ENCODE assay signal across 8 cellular contexts in the genomic region with DNA sequence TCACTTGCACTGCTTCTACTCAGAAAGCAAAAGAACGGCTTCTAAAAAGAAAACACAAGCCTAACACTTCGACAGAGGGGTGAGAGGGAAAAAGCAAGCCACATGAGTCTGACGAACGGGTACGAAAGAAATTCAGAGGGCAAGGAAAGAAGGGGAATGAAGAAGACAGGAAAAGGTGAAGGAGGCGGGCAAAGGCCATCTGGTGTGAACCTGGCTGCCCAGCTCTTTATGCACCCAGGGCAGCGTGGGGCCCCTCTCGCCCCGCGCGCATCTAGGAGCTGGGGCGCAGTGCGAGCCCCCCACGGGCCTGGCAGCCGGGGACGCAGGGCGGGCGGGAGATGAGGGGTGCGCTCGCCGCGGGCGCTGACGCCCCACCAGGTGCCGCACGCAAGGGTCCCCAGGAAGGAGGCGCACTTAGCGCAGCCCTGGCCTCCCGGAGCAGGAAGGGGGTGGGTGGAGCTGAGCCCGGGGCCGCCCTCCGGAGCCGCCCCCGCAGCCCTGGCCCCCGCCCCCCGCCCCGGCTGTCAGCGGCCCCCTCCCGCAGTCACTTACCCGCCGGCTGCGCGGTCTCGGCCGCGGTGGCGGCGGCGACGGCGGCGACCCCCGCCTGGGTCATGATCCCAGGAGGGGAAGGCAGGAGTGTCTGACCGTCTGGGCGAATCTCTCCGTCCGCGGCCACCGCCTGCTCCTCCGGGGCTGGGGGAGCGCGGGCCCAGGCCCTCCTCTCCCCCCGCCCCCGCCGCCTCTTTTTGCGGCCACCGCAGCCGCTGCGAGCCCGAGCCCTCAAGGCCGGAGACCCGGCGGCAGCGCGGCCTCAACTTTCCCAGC. TPM values are rescaled to one million over a fixed set of nuclear protein-coding genes. Genes with fewer than 3 reads are reported as not detected.
A peak's percentile ranks its signal among the peaks of the same experiment; 100 is the strongest.
DNase-seq lines count a peak whose midpoint lies in the region; ATAC-seq, FAIRE-seq and TF ChIP-seq lines count a peak whose summit lies in the region.

A gene with protein sequence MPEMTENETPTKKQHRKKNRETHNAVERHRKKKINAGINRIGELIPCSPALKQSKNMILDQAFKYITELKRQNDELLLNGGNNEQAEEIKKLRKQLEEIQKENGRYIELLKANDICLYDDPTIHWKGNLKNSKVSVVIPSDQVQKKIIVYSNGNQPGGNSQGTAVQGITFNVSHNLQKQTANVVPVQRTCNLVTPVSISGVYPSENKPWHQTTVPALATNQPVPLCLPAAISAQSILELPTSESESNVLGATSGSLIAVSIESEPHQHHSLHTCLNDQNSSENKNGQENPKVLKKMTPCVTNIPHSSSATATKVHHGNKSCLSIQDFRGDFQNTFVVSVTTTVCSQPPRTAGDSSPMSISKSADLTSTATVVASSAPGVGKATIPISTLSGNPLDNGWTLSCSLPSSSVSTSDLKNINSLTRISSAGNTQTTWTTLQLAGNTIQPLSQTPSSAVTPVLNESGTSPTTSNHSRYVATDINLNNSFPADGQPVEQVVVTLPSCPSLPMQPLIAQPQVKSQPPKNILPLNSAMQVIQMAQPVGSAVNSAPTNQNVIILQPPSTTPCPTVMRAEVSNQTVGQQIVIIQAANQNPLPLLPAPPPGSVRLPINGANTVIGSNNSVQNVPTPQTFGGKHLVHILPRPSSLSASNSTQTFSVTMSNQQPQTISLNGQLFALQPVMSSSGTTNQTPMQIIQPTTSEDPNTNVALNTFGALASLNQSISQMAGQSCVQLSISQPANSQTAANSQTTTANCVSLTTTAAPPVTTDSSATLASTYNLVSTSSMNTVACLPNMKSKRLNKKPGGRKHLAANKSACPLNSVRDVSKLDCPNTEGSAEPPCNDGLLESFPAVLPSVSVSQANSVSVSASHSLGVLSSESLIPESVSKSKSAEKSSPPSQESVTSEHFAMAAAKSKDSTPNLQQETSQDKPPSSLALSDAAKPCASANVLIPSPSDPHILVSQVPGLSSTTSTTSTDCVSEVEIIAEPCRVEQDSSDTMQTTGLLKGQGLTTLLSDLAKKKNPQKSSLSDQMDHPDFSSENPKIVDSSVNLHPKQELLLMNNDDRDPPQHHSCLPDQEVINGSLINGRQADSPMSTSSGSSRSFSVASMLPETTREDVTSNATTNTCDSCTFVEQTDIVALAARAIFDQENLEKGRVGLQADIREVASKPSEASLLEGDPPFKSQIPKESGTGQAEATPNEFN (N-terminal part only) (minus strand): TSS at position 825 of the 828 bp plus-strand sequence. CDS start 21,764 bp downstream, outside the sequence.

- H4K20me1 ChIP-seq in neural cell (ENCODE audit: insufficient read depth), result no peaks in the 10 kb centered on the region

- no peaks in the 10 kb centered on the region for H3K9me2 ChIP-seq in neural cell (ENCODE audit: insufficient read depth, low read length)

- POLR2A ChIA-PET in Caco-2 (lab: Charles Lee), result interaction anchor here (0.7 to 1.2 kb wide), 4 partner anchors 33 to 705 kb away, joined by 3 to 6 read pairs (median 4); partner anchors contain the start of genes ATP6V1A and GTPBP8

- no peaks in the 10 kb centered on the region for H3K36me3 ChIP-seq in Caco-2 (ENCODE audit: control insufficient read depth, insufficient read depth, low read length)
- no peaks in the 10 kb centered on the region for H3K36me3 ChIP-seq in neural cell (ENCODE audit: insufficient read depth, low read length)
- H3K36me3 ChIP-seq in stomach, result no peaks in the 10 kb centered on the region

- H3K27ac Mint-ChIP-seq in Caco-2 (ENCODE audit: unreplicated experiment), result peak within 1 kb of the TSS; percentile 80
- peak within 1 kb of the TSS; percentile 99 for H3K27ac Mint-ChIP-seq in activated T-helper 1 cell treated with anti-CD3 and anti-CD28 coated beads, Interleukin-12 subunit alpha, Interleukin-12 subunit beta, Interleukin-2, Interleukin-4 antibody, amounts not matched to agents 30 ng/mL and 10 ng/mL and 1 ng/mL, durations not matched to agents 14 hours and 24 hours and 36 hours

- ATAC-seq in GM19467 (IDR thresholded peaks at IDR 0.05; ENCODE audit: unreplicated experiment), result peak; percentile 63

- peak within 1 kb of the TSS; percentile 96 for H3K4me3 Mint-ChIP-seq in Caco-2 (ENCODE audit: unreplicated experiment)
- peak within 1 kb of the TSS; percentile 100 for H3K4me3 Mint-ChIP-seq in activated T-helper 1 cell treated with anti-CD3 and anti-CD28 coated beads, Interleukin-12 subunit alpha, Interleukin-12 subunit beta, Interleukin-2, Interleukin-4 antibody, amounts not matched to agents 30 ng/mL and 10 ng/mL and 1 ng/mL, durations not matched to agents 14 hours and 24 hours and 36 hours

- H2AFZ ChIP-seq in neural cell (ENCODE audit: low read depth, low read length), result peak within 1 kb of the TSS; percentile 94

- FAIRE-seq in RCC 7860 (lab: Jason Lieb, UNC), result no peak

- no peak for TF ChIP-seq POLR2A in stomach (IDR thresholded peaks at IDR 0.05)

- peak within 1 kb of the TSS; percentile 81 for H3K9ac ChIP-seq in neural cell (ENCODE audit: low read length)

- intact Hi-C loops in Caco-2 (cut with micrococcal nuclease; ENCODE audit: unreplicated experiment) (loop anchor here (1.0 kb wide), 2 partner anchors 33 to 50 kb away; partner anchors contain the start of gene NAA50), stomach (cut with DNase I; ENCODE audit: low total_unique reads) (no loop called here)
- intact Hi-C loops in activated T-helper 1 cell treated with anti-CD3 and anti-CD28 coated beads, Interleukin-12 subunit alpha, Interleukin-12 subunit beta, Interleukin-2, Interleukin-4 antibody, amounts not matched to agents 30 ng/mL and 10 ng/mL and 1 ng/mL, durations not matched to agents 14 hours and 24 hours and 36 hours (cut with micrococcal nuclease), result loop anchor here (1.0 to 5.0 kb wide), 13 partner anchors 23 to 1451 kb away; partner anchors contain the start of genes CCDC191, NAA50, QTRT2 and SIDT1

- H3K36me3 Mint-ChIP-seq in Caco-2 (ENCODE audit: insufficient read depth, unreplicated experiment), result peaks cover 6% of the 10 kb centered on the region
- H3K36me3 Mint-ChIP-seq in activated T-helper 1 cell treated with anti-CD3 and anti-CD28 coated beads, Interleukin-12 subunit alpha, Interleukin-12 subunit beta, Interleukin-2, Interleukin-4 antibody, amounts not matched to agents 30 ng/mL and 10 ng/mL and 1 ng/mL, durations not matched to agents 14 hours and 24 hours and 36 hours (ENCODE audit: low read depth), result peaks cover 12% of the 10 kb centered on the region

- no peak for TF ChIP-seq RAD21 in neural cell (conservative IDR thresholded peaks at IDR 0.05)

- peak within 1 kb of the TSS; percentile 88 for H3K4me2 ChIP-seq in neural cell (ENCODE audit: low read length)

- H3K4me3 ChIP-seq in Caco-2 (ENCODE audit: low read depth, low read length), result peak within 1 kb of the TSS; percentile 84
- peak within 1 kb of the TSS; percentile 86 for H3K4me3 ChIP-seq in HL-60 (replicated peaks; ENCODE audit: insufficient read depth, low read length)
- peak within 1 kb of the TSS; percentile 88 for H3K4me3 ChIP-seq in fibroblast of the aortic adventitia (ENCODE audit: low read depth, low read length)
- H3K4me3 ChIP-seq in neural cell (ENCODE audit: low read length), result peak within 1 kb of the TSS; percentile 77
- H3K4me3 ChIP-seq in stomach, result peak within 1 kb of the TSS; percentile 82 to 99 (median 96)

- TF ChIP-seq EP300 in neural cell (conservative IDR thresholded peaks at IDR 0.05; ENCODE audit: poor library complexity, severe bottlenecking), result no peak
- no peak for TF ChIP-seq EP300 in stomach (IDR thresholded peaks at IDR 0.05)

- DNase-seq in Caco-2 (peak; percentile 69 to 77), HL-60 (ENCODE audit: low read depth in 1 of 2, low spot score in 1 of 2) (peak; percentile 39 to 75), RCC 7860 (ENCODE audit: low spot score) (peak; percentile 40), fibroblast of the aortic adventitia (ENCODE audit: low read depth) (peak; percentile 33), stomach (peak; percentile 79)
- DNase-seq in activated T-helper 1 cell treated with anti-CD3 and anti-CD28 coated beads, Interleukin-12 subunit alpha, Interleukin-12 subunit beta, Interleukin-2, Interleukin-4 antibody, amounts not matched to agents 30 ng/mL and 10 ng/mL and 1 ng/mL, durations not matched to agents 14 hours and 24 hours and 36 hours (ENCODE audit: low spot score), result peak; percentile 76

- no TSS peak for BruUV-seq in Caco-2 (replicated peaks; lab: Mats Ljungman, UMichigan)

- no peaks in the 10 kb centered on the region for H3K27me3 ChIP-seq in Caco-2 (replicated peaks; ENCODE audit: control insufficient read depth, insufficient read depth, low read length)
- H3K27me3 ChIP-seq in HL-60 (ENCODE audit: insufficient read depth, poor library complexity, severe bottlenecking), result no peaks in the 10 kb centered on the region
- no peaks in the 10 kb centered on the region for H3K27me3 ChIP-seq in neural cell (ENCODE audit: insufficient read depth, low read depth, low read length)
- no peaks in the 10 kb centered on the region for H3K27me3 ChIP-seq in stomach

- H3K79me2 ChIP-seq in neural cell (replicated peaks; ENCODE audit: insufficient read depth, low read length), result peaks cover 33% of the 10 kb centered on the region

- TF ChIP-seq CTCF in Caco-2 (IDR thresholded peaks at IDR 0.05; ENCODE audit: insufficient read depth in 1 of 2, low read depth in 1 of 2, low read length in 1 of 2, severe bottlenecking in 1 of 2, unreplicated experiment in 1 of 2) (no peak), HL-60 (IDR thresholded peaks at IDR 0.05; ENCODE audit: insufficient read depth, low read length) (no peak), fibroblast of the aortic adventitia (IDR thresholded peaks at IDR 0.05; ENCODE audit: insufficient read depth, low read length) (no peak), neural cell (IDR thresholded peaks at IDR 0.05; ENCODE audit: poor library complexity, severe bottlenecking) (peak; percentile 27), stomach (IDR thresholded peaks at IDR 0.05) (no peak)

- CTCF ChIA-PET in Caco-2 (lab: Charles Lee), result interaction anchor here (0.5 to 1.6 kb wide), 4 partner anchors 14 to 180 kb away, joined by 5 read pairs; no protein-coding TSS in a partner anchor

- H3F3A ChIP-seq in neural cell (ENCODE audit: insufficient read depth, low read length, poor library complexity, severe bottlenecking), result no peaks in the 10 kb centered on the region

- H3K9me3 Mint-ChIP-seq in Caco-2 (ENCODE audit: unreplicated experiment), result no peaks in the 10 kb centered on the region
- no peaks in the 10 kb centered on the region for H3K9me3 Mint-ChIP-seq in activated T-helper 1 cell treated with anti-CD3 and anti-CD28 coated beads, Interleukin-12 subunit alpha, Interleukin-12 subunit beta, Interleukin-2, Interleukin-4 antibody, amounts not matched to agents 30 ng/mL and 10 ng/mL and 1 ng/mL, durations not matched to agents 14 hours and 24 hours and 36 hours

- no peaks in the 10 kb centered on the region for H3K9me3 ChIP-seq in Caco-2
- no peaks in the 10 kb centered on the region for H3K9me3 ChIP-seq in neural cell (ENCODE audit: low read length)
- H3K9me3 ChIP-seq in stomach, result no peaks in the 10 kb centered on the region

- H3K27me3 Mint-ChIP-seq in Caco-2 (ENCODE audit: insufficient read depth, unreplicated experiment), result no peaks in the 10 kb centered on the region
- H3K27me3 Mint-ChIP-seq in activated T-helper 1 cell treated with anti-CD3 and anti-CD28 coated beads, Interleukin-12 subunit alpha, Interleukin-12 subunit beta, Interleukin-2, Interleukin-4 antibody, amounts not matched to agents 30 ng/mL and 10 ng/mL and 1 ng/mL, durations not matched to agents 14 hours and 24 hours and 36 hours (ENCODE audit: insufficient read depth), result no peaks in the 10 kb centered on the region

- H3K4me1 Mint-ChIP-seq in Caco-2 (ENCODE audit: low read depth, unreplicated experiment), result no peaks in the 10 kb centered on the region
- peaks cover 20% of the 10 kb centered on the region for H3K4me1 Mint-ChIP-seq in activated T-helper 1 cell treated with anti-CD3 and anti-CD28 coated beads, Interleukin-12 subunit alpha, Interleukin-12 subunit beta, Interleukin-2, Interleukin-4 antibody, amounts not matched to agents 30 ng/mL and 10 ng/mL and 1 ng/mL, durations not matched to agents 14 hours and 24 hours and 36 hours (ENCODE audit: low read depth)

- WGBS in stomach, 5 donors, result 0 to 1% (median 1%) methylated on average over 9 to 66 of the region's 75 CpGs

- H3K27ac ChIP-seq in HL-60 (replicated peaks) (peak within 1 kb of the TSS; percentile 86), neural cell (ENCODE audit: low read length) (peak within 1 kb of the TSS; percentile 75), stomach (peak within 1 kb of the TSS; percentile 97 to 100 (median 99))

- H3K4me1 ChIP-seq in Caco-2, result peaks cover 18% of the 10 kb centered on the region
- H3K4me1 ChIP-seq in stomach, result peaks cover 15 to 52% (median 35%) of the 10 kb centered on the region in 4 donors

RNA-seq across cellular contexts. Expression of the gene that starts here (rescaled TPM):
- total RNA-seq in Caco-2 (2022) (10.9 and 12.1 TPM in 2 replicates), fibroblast of the aortic adventitia (ENCODE audit: low replicate concordance) (4.5 and 12.9 TPM in 2 replicates), stomach (10 to 100 TPM in 4 of 5 donors, 1 to 10 TPM in 1; 4.6 to 30.6 (median 22.9) TPM)
- total RNA-seq in activated T-helper 1 cell treated with anti-CD3 and anti-CD28 coated beads, Interleukin-12 subunit alpha, Interleukin-12 subunit beta, Interleukin-2, Interleukin-4 antibody, amounts not matched to agents 30 ng/mL and 10 ng/mL and 1 ng/mL, durations not matched to agents 14 hours and 24 hours and 36 hours, result 14.7 and 16.1 TPM in 2 replicates
- polyA plus RNA-seq in neural cell (13.7 and 15.4 TPM in 2 replicates), stomach (1 to 10 TPM; 3.3 to 4.6 (median 4.4) TPM)
- 19.5 and 29.1 TPM in 2 replicates for polyA minus RNA-seq in neural cell

Comparison
In these comparisons a context has a peak if more than half of its experiments do, and no peak if none do; other contexts are left out.
1. Peak in every context shown above with its lines: DNase-seq, ATAC-seq, H3K4me3 ChIP-seq and H3K27ac ChIP-seq.